20 cellular contexts compared by ENCODE assay signal in the genomic region with DNA sequence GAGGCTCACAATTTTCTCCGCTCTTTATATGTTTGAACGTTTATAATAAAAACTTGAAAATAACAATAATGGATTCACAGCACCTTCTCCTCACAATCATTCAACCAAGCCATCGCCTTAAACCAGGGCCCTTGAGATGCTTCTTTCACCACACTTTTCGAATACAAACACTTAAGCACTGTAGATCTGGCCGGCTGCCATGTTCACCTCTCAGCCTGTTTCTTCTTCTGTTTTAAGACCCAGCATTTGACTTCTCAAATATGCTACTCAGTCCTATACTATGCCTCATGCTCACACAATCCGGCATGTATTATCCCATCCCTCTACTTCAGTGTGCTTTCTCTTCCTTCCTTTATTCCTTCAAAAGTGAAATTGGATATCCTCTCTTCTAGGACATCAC.
DNase-seq lines count a peak whose midpoint lies in the region; ATAC-seq and TF ChIP-seq lines count a peak whose summit lies in the region.
"Had no signal": no experiment of that assay in that cellular context is flagged by ENCODE, and none has a peak within 500 bp of the region (broad histone marks: within the 10 kb centered on the region; RNA-seq: fewer than 3 reads in every experiment).

No MANE protein-coding gene starts in this region.

- H3K27ac ChIP-seq in hepatocyte, result no peak overlapping the region
- H3K27ac ChIP-seq: GM23248 had no signal

- H3K27me3 ChIP-seq in hepatocyte, result no peaks in the 10 kb centered on the region
- H3K27me3 ChIP-seq: MG63 had no signal

- H3K4me3 ChIP-seq in hepatocyte, result no peak overlapping the region
- H3K4me3 ChIP-seq: GM23248, MG63, mucosa of descending colon had no signal

- H4K20me1 ChIP-seq in hepatocyte (ENCODE audit: insufficient read depth, poor library complexity, severe bottlenecking), result no peaks in the 10 kb centered on the region

- no peak for TF ChIP-seq CTCF in hepatocyte (IDR thresholded peaks at IDR 0.05; ENCODE audit: poor library complexity)

- H3K4me1 ChIP-seq in hepatocyte (ENCODE audit: insufficient read depth), result no peaks in the 10 kb centered on the region

- no peak overlapping the region for H3K4me2 ChIP-seq in hepatocyte

- H3K9me3 ChIP-seq in hepatocyte (ENCODE audit: low read depth), result no peaks in the 10 kb centered on the region
- H3K9me3 ChIP-seq: MG63, mucosa of descending colon had no signal

- H3K36me3 ChIP-seq in hepatocyte (replicated peaks; ENCODE audit: insufficient read depth, low read depth), result no peaks in the 10 kb centered on the region
- H3K36me3 ChIP-seq: MG63 had no signal

- 62% methylated on average over 6 of the region's 6 CpGs for WGBS in hepatocyte (ENCODE audit: low lambda C conversion rate, missing lambda C conversion rate)

- ATAC-seq in HG02981 (IDR thresholded peaks at IDR 0.05; ENCODE audit: unreplicated experiment) (no peak), GM18870 (IDR thresholded peaks at IDR 0.05; ENCODE audit: unreplicated experiment) (no peak)
- ATAC-seq: activated T-cell treated with anti-CD3 and anti-CD28 coated beads, Interleukin-2, amount 50 U/mL, for 72 hours; left ventricle myocardium superior; mucosa of descending colon had no signal

- peak; percentile 72 for DNase-seq in NCI-H2107 treated with DMSO at 0.1 percent for 48 hours (lab: John Stamatoyannopoulos, UW; ENCODE audit: unreplicated experiment)
- DNase-seq in NCI-H2107 (lab: John Stamatoyannopoulos, UW), result no peak
- peak; percentile 3 for DNase-seq in ELR (ENCODE audit: low read depth)
- peak; percentile 47 for DNase-seq in NCI-H2171 treated with DMSO at 0.1 percent for 48 hours (lab: John Stamatoyannopoulos, UW)
- peak; percentile 12 for DNase-seq in hepatocyte (ENCODE audit: low spot score)
- DNase-seq in GM19238 (ENCODE audit: insufficient read length, low spot score), result no peak
- DNase-seq: activated naive CD4-positive, alpha-beta T cell treated with anti-CD3 and anti-CD28 coated beads, Interleukin-2, amount 10 ng/mL, durations not matched to agents 7 days and 5 days; activated T-cell treated with anti-CD3 and anti-CD28 coated beads, Interleukin-2, amount 50 U/mL, for 72 hours; AML-193; caudate nucleus; CD8-positive, alpha-beta memory T cell; dermis blood vessel endothelial cell; DND-41; GM23248; left ventricle myocardium superior; MG63; NCI-H774 had no signal

- H2AFZ ChIP-seq in hepatocyte, result no peak overlapping the region
- H2AFZ ChIP-seq: GM23248 had no signal

- H3K9me2 ChIP-seq in hepatocyte (replicated peaks; ENCODE audit: insufficient read depth), result no peaks in the 10 kb centered on the region

- no peaks in the 10 kb centered on the region for H3K79me2 ChIP-seq in hepatocyte

Comparison
In these comparisons a context has a peak if more than half of its experiments do, and no peak if none do; other contexts are left out.
1. DNase-seq: peak in NCI-H2107 treated with DMSO at 0.1 percent for 48 hours (single experiment), ELR (single experiment), NCI-H2171 treated with DMSO at 0.1 percent for 48 hours (single experiment) and hepatocyte (single experiment); none in NCI-H2107 (single experiment) and GM19238 (single experiment).